ENCODE assay signal across 4 cellular contexts in the genomic region with DNA sequence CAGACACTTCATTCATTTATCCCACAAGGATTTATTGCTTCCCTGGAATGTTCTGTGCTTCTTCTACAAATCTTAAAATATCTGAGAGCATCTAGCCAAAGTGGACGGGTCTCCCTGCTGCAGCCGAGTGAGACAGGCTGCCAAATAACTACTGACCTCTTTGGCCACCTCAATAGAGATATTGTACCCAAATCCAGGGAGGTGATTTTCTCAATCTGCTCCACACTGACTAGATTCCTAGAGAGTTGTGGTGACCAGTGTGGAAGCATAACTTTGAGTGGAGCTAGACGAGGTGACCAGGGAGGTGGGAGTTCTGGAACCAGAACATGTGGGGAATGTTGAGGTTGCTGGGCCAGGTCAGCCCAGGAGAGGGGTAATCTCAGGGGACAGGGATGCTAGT.
TF ChIP-seq lines count a peak whose summit lies in the region.

No MANE protein-coding gene starts in this region.

TF ChIP-seq in SK-N-SH treated with all-trans-retinoic acid at 6 μM for 48 hours, 23 proteins besides CTCF, POLR2A, EP300 and RAD21:
- TF ChIP-seq ZNF70 (CRISPR knock-in tag; IDR thresholded peaks at IDR 0.05): peak; percentile 96
- no peak for TF ChIP-seq BACH2 (CRISPR knock-in tag; IDR thresholded peaks at IDR 0.05; ENCODE audit: borderline replicate concordance)

TF ChIP-seq in SK-N-SH, 30 proteins besides CTCF, POLR2A, EP300 and RAD21:
- TF ChIP-seq POLR2AphosphoS5 (IDR thresholded peaks at IDR 0.05; ENCODE audit: low read depth, low read length) (no peak), YY1 (IDR thresholded peaks at IDR 0.05; ENCODE audit: low read depth) (no peak), TCF12 (IDR thresholded peaks at IDR 0.05) (no peak), MXI1 (IDR thresholded peaks at IDR 0.05; ENCODE audit: low read depth, low read length) (no peak), RCOR1 (IDR thresholded peaks at IDR 0.05; ENCODE audit: low read length) (no peak), MEF2A (IDR thresholded peaks at IDR 0.05; ENCODE audit: borderline replicate concordance, low read depth) (no peak), JUND (IDR thresholded peaks at IDR 0.05) (no peak), GABPA (IDR thresholded peaks at IDR 0.05; ENCODE audit: low read depth) (no peak), NRF1 (IDR thresholded peaks at IDR 0.05; ENCODE audit: low read depth, low read length) (no peak), ELF1 (IDR thresholded peaks at IDR 0.05) (no peak), TEAD4 (IDR thresholded peaks at IDR 0.05; ENCODE audit: borderline replicate concordance, insufficient read depth) (no peak), TAF1 (IDR thresholded peaks at IDR 0.05; ENCODE audit: borderline replicate concordance, low read depth, low read length) (no peak)
- TF ChIP-seq, protein P1, sequence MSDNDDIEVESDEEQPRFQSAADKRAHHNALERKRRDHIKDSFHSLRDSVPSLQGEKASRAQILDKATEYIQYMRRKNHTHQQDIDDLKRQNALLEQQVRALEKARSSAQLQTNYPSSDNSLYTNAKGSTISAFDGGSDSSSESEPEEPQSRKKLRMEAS (IDR thresholded peaks at IDR 0.05; ENCODE audit: low read depth): no peak
- TF ChIP-seq, protein P2, sequence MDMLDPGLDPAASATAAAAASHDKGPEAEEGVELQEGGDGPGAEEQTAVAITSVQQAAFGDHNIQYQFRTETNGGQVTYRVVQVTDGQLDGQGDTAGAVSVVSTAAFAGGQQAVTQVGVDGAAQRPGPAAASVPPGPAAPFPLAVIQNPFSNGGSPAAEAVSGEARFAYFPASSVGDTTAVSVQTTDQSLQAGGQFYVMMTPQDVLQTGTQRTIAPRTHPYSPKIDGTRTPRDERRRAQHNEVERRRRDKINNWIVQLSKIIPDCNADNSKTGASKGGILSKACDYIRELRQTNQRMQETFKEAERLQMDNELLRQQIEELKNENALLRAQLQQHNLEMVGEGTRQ (IDR thresholded peaks at IDR 0.05; ENCODE audit: borderline replicate concordance, low read depth, low read length): no peak
- TF ChIP-seq, protein P3, sequence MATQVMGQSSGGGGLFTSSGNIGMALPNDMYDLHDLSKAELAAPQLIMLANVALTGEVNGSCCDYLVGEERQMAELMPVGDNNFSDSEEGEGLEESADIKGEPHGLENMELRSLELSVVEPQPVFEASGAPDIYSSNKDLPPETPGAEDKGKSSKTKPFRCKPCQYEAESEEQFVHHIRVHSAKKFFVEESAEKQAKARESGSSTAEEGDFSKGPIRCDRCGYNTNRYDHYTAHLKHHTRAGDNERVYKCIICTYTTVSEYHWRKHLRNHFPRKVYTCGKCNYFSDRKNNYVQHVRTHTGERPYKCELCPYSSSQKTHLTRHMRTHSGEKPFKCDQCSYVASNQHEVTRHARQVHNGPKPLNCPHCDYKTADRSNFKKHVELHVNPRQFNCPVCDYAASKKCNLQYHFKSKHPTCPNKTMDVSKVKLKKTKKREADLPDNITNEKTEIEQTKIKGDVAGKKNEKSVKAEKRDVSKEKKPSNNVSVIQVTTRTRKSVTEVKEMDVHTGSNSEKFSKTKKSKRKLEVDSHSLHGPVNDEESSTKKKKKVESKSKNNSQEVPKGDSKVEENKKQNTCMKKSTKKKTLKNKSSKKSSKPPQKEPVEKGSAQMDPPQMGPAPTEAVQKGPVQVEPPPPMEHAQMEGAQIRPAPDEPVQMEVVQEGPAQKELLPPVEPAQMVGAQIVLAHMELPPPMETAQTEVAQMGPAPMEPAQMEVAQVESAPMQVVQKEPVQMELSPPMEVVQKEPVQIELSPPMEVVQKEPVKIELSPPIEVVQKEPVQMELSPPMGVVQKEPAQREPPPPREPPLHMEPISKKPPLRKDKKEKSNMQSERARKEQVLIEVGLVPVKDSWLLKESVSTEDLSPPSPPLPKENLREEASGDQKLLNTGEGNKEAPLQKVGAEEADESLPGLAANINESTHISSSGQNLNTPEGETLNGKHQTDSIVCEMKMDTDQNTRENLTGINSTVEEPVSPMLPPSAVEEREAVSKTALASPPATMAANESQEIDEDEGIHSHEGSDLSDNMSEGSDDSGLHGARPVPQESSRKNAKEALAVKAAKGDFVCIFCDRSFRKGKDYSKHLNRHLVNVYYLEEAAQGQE (IDR thresholded peaks at IDR 0.05; ENCODE audit: low read depth, low read length): no peak
TF ChIP-seq in SK-N-SH: peak in this region for 0.

TF ChIP-seq in K562, 482 proteins besides CTCF, POLR2A, EP300 and RAD21:
- TF ChIP-seq, protein P4, sequence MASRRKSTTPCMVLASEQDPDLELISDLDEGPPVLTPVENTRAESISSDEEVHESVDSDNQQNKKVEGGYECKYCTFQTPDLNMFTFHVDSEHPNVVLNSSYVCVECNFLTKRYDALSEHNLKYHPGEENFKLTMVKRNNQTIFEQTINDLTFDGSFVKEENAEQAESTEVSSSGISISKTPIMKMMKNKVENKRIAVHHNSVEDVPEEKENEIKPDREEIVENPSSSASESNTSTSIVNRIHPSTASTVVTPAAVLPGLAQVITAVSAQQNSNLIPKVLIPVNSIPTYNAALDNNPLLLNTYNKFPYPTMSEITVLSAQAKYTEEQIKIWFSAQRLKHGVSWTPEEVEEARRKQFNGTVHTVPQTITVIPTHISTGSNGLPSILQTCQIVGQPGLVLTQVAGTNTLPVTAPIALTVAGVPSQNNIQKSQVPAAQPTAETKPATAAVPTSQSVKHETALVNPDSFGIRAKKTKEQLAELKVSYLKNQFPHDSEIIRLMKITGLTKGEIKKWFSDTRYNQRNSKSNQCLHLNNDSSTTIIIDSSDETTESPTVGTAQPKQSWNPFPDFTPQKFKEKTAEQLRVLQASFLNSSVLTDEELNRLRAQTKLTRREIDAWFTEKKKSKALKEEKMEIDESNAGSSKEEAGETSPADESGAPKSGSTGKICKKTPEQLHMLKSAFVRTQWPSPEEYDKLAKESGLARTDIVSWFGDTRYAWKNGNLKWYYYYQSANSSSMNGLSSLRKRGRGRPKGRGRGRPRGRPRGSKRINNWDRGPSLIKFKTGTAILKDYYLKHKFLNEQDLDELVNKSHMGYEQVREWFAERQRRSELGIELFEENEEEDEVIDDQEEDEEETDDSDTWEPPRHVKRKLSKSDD (conservative IDR thresholded peaks at IDR 0.05; ENCODE audit: low read length): no peak
- TF ChIP-seq RBM25 (IDR thresholded peaks at IDR 0.05; ENCODE audit: low read depth, low read length, severe bottlenecking): peak; percentile 16

TF ChIP-seq in GM12891, 5 proteins besides CTCF, POLR2A, EP300 and RAD21:
- TF ChIP-seq POU2F2 (IDR thresholded peaks at IDR 0.05; ENCODE audit: low read depth, low read length) (no peak), POLR2AphosphoS5 (IDR thresholded peaks at IDR 0.05; ENCODE audit: low read depth, low read length) (no peak), PAX5 (IDR thresholded peaks at IDR 0.05; ENCODE audit: insufficient read depth, low read length, severe bottlenecking) (no peak), TAF1 (IDR thresholded peaks at IDR 0.05; ENCODE audit: low read depth, low read length) (no peak), SPI1 (IDR thresholded peaks at IDR 0.05; ENCODE audit: low read depth, low read length) (no peak)
